ENCODE assay signal across 8 cellular contexts in the genomic region with DNA sequence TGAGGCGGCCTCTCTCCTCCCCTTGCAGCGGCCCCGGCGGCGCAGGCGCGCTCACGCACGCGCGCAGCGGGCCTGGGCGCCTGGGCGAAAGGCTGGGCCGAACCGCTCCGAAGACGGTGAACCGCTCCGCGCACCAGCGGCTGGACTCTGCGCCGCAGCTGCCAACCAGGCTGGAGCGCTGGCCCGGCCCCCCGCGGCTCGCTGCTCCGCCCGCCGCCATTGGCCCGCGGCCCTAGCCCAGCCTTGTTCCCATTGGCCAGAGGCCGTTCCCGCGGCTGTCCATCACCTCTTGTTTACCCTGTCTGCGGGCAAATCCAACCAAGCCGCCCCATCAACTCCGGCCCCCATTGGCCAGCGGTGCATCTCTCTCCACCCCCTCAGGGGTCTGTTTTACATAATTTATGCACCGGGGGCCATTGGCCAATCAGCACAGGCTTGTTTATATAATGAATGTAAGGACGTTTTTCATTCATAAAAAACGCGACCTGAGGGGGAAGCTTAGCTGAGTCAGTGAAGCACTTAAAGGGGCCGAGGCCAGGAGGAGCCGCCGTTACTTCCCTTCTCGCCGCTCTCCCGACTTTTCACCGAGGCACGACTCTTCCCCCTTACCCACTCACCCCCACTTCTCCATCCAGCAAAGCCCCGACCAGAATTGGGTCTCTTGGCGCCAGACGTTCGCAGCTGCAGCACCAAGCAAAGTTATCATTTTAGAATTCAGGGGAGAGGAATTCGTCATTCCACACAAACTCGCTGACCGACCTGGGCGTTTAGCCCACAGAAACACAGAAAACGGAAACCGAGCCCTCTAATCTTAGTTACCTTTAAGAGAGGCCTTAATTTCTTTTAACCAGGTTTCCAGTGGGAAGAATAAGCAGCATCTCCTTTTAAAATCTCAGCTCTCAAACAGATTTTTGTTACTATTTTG. TPM values are rescaled to one million over a fixed set of nuclear protein-coding genes. Genes with fewer than 3 reads are reported as not detected.
DNase-seq lines count a peak whose midpoint lies in the region; ATAC-seq, FAIRE-seq and TF ChIP-seq lines count a peak whose summit lies in the region.

Gene ETV5, minus strand, starts transcription at position 149 of the 925 bp plus-strand sequence. CDS start 3,221 bp downstream, outside the sequence.

- H3K27me3 ChIP-seq in parathyroid adenoma (ENCODE audit: control insufficient read depth, insufficient read depth, low read length) (peaks cover 3% of the 10 kb centered on the region), tibial nerve (peaks cover 0 to 6% of the 10 kb centered on the region in 2 donors)

- peak; percentile 93 for ATAC-seq in HG02840 (IDR thresholded peaks at IDR 0.05; ENCODE audit: low FRiP score, unreplicated experiment)

- no peak for TF ChIP-seq CTCF in parathyroid adenoma (IDR thresholded peaks at IDR 0.05)
- peak in 2 of 5 experiments; percentile 35 to 46 for TF ChIP-seq CTCF in tibial nerve (IDR thresholded peaks at IDR 0.05)

- H3K36me3 ChIP-seq in parathyroid adenoma (ENCODE audit: control insufficient read depth, insufficient read depth, low read length) (no peaks in the 10 kb centered on the region), tibial nerve (no peaks in the 10 kb centered on the region)

- H3K27ac ChIP-seq in parathyroid adenoma (peak within 1 kb of the TSS; percentile 80), tibial nerve (peak within 1 kb of the TSS; percentile 40 to 86 (median 83))

- intact Hi-C loops in cardiac septum (cut with DNase I), result loop anchor here (2.0 to 10.0 kb wide), 3 partner anchors 136 to 456 kb away; partner anchors contain the start of gene TBCCD1

- H3K9me3 ChIP-seq in parathyroid adenoma (ENCODE audit: control insufficient read depth, low read length) (no peaks in the 10 kb centered on the region), tibial nerve (no peaks in the 10 kb centered on the region)

- no peaks in the 10 kb centered on the region for H3K4me1 ChIP-seq in parathyroid adenoma
- peaks cover 0 to 36% (median 19%) of the 10 kb centered on the region in 4 donors for H3K4me1 ChIP-seq in tibial nerve

- TF ChIP-seq EP300 in tibial nerve (IDR thresholded peaks at IDR 0.05), result peak; percentile 28 to 74

- DNase-seq in GM12892 (ENCODE audit: insufficient read length) (peak; percentile 93), NCI-H1436 treated with DMSO at 0.1 percent for 48 hours (lab: John Stamatoyannopoulos, UW) (peak; percentile 99), T follicular helper cell (ENCODE audit: low read depth) (peak; percentile 82), amniotic epithelial cell (ENCODE audit: low read depth) (peak; percentile 100), cardiac septum (ENCODE audit: low spot score) (peak; percentile 100), tibial nerve (ENCODE audit: low spot score in 2 of 2) (peak; percentile 97)

- WGBS in tibial nerve, 2 donors, result 0% methylated on average over 38 to 53 of the region's 63 CpGs

- H3K4me3 ChIP-seq in parathyroid adenoma (ENCODE audit: low read depth, low read length) (peak within 1 kb of the TSS; percentile 74), tibial nerve (peak within 1 kb of the TSS; percentile 43 to 84 (median 67))

- peak; percentile 61; the same call in 1 of the 2 replicates for TF ChIP-seq POLR2A in GM12892 (IDR thresholded peaks at IDR 0.05; ENCODE audit: low read depth, low read length)
- TF ChIP-seq POLR2A in tibial nerve (IDR thresholded peaks at IDR 0.05), result peak; percentile 67 to 85

- peak; percentile 91 for FAIRE-seq in GM12892 (lab: Jason Lieb, UNC)

- no peaks in the 10 kb centered on the region for H3K79me2 ChIP-seq in parathyroid adenoma

- H2AFZ ChIP-seq in parathyroid adenoma, result peak within 1 kb of the TSS; percentile 87

- H3K4me2 ChIP-seq in parathyroid adenoma (ENCODE audit: low read length), result peak within 1 kb of the TSS; percentile 96

- H3K9ac ChIP-seq in parathyroid adenoma, result peak within 1 kb of the TSS; percentile 79

RNA-seq across cellular contexts. Expression of gene ETV5, which starts in this region (rescaled TPM):
- 6.4 TPM for polyA plus RNA-seq in GM12892 (2012; ENCODE audit: missing spikeins)
- total RNA-seq in cardiac septum (17.4 TPM), tibial nerve (10 to 100 TPM in 3 of 4 donors, 1 to 10 TPM in 1; 9.8 to 18.3 (median 12.2) TPM)

Comparison
In these comparisons a context has a peak if more than half of its experiments do, and no peak if none do; other contexts are left out.
1. Peak in every context shown above with its lines: DNase-seq, ATAC-seq, H3K4me3 ChIP-seq and H3K27ac ChIP-seq.